Comparison of ENCODE assay signal across 1 cellular context in the genomic region with DNA sequence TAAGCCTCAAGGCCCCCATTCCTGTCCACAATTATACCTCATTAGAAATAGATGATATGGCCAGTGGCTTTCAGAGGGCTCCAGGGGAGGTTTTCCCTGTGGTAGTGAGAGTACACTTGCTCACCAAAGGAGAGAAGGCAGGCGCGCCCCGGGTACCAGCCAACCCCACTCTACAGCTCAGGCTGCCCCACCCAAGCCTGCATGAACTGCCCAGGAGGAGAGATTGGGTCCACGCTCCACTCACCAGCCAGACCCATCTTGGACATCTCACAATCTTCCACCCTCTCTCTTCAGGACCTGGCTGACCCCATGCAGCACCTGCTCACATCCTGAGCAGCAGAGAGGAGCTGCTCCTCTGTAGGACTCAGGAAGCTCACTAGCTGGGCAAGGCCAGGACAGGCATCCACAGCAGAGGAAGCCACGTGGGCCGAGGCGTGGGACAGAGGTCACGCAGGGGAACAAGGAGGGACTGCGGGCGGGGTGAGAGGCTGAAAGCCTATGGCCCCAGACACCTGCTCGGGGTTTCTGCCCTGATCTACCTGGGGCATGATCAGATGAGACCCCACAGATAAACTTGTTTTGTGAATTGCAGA.
TF ChIP-seq lines count a peak whose summit lies in the region.

No MANE protein-coding gene starts in this region.

TF ChIP-seq in IMR-90, 13 proteins besides CTCF, POLR2A, EP300 and RAD21 (continued from another document):
- no peak for TF ChIP-seq MAZ (IDR thresholded peaks at IDR 0.05; ENCODE audit: borderline replicate concordance, low read depth, low read length)
- TF ChIP-seq MAFK (IDR thresholded peaks at IDR 0.05; ENCODE audit: low read depth, low read length): no peak
- TF ChIP-seq RFX5 (IDR thresholded peaks at IDR 0.05; ENCODE audit: low read depth, low read length): no peak
- TF ChIP-seq RCOR1 (IDR thresholded peaks at IDR 0.05; ENCODE audit: insufficient replicate concordance, low read length): no peak
- no peak for TF ChIP-seq CEBPB (IDR thresholded peaks at IDR 0.05; ENCODE audit: low read depth, low read length)
- TF ChIP-seq, protein P1, sequence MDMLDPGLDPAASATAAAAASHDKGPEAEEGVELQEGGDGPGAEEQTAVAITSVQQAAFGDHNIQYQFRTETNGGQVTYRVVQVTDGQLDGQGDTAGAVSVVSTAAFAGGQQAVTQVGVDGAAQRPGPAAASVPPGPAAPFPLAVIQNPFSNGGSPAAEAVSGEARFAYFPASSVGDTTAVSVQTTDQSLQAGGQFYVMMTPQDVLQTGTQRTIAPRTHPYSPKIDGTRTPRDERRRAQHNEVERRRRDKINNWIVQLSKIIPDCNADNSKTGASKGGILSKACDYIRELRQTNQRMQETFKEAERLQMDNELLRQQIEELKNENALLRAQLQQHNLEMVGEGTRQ (IDR thresholded peaks at IDR 0.05; ENCODE audit: low read depth, low read length): no peak
- no peak for TF ChIP-seq SMC3 (IDR thresholded peaks at IDR 0.05; ENCODE audit: low read depth, low read length)
